ENCODE assay signal across 20 cellular contexts in genomic region chr10:72622271-72622670, GRCh38. TPM values are rescaled to one million over a fixed set of nuclear protein-coding genes. Genes with fewer than 3 reads are reported as not detected.
DNase-seq lines count a peak whose midpoint lies in the region; ATAC-seq, FAIRE-seq and TF ChIP-seq lines count a peak whose summit lies in the region.
"Had no signal": no experiment of that assay in that cellular context is flagged by ENCODE, and none has a peak within 500 bp of the region (broad histone marks: within the 10 kb centered on the region; RNA-seq: fewer than 3 reads in every experiment).

No MANE protein-coding gene starts in this region.

- H3K4me1 ChIP-seq in GM23338 (ENCODE audit: insufficient read depth) (peaks cover 10% of the 10 kb centered on the region; the same call in 1 of the 2 replicates), IMR-90 (ENCODE audit: control insufficient read depth, insufficient read depth, low read length) (peaks cover 5% of the 10 kb centered on the region), astrocyte (ENCODE audit: insufficient read depth, low read length) (peaks cover 6% of the 10 kb centered on the region), HAP-1 (peaks cover 12% of the 10 kb centered on the region)

- no peaks in the 10 kb centered on the region for H3K9me2 ChIP-seq in GM23338 (ENCODE audit: insufficient read depth)

- H2AK5ac ChIP-seq in IMR-90 (ENCODE audit: low read depth, low read length): no peak overlapping the region

- H3K27ac Mint-ChIP-seq in GM23338 (peak overlapping the region; percentile 40; the same call in 1 of the 2 replicates), astrocyte (ENCODE audit: unreplicated experiment) (no peak overlapping the region)
- H3K27ac Mint-ChIP-seq: B cell, HFFc6 had no signal

- in situ Hi-C loops in IMR-90 (cut with MboI; ENCODE audit: low sequenced_read_pairs) (no loop called here), HAP-1 (cut with MboI; ENCODE audit: low sequenced_read_pairs) (no loop called here)

- H3K36me3 ChIP-seq in GM23338 (ENCODE audit: insufficient read depth) (no peaks in the 10 kb centered on the region), IMR-90 (ENCODE audit: control insufficient read depth, insufficient read depth, low read length) (no peaks in the 10 kb centered on the region), astrocyte (ENCODE audit: insufficient read depth, low read length) (no peaks in the 10 kb centered on the region), HAP-1 (replicated peaks) (no peaks in the 10 kb centered on the region)

- H3F3A ChIP-seq in GM23338 (replicated peaks; ENCODE audit: low read depth): no peaks in the 10 kb centered on the region

- H3K9me1 ChIP-seq in IMR-90 (ENCODE audit: insufficient read depth, low read length): peaks cover 4% of the 10 kb centered on the region

- no peak overlapping the region for H3K18ac ChIP-seq in IMR-90 (ENCODE audit: low read depth, low read length)

- BruUV-seq in IMR-90 (replicated peaks; lab: Mats Ljungman, UMichigan): no TSS peak

- H3K4me3 ChIP-seq in GM23338 (no peak overlapping the region), IMR-90 (ENCODE audit: insufficient read depth, low read depth, low read length) (no peak overlapping the region), astrocyte (ENCODE audit: insufficient read depth, low read depth, low read length) (no peak overlapping the region), HAP-1 (no peak overlapping the region)
- H3K4me3 ChIP-seq: BLaER1 treated with 17β-estradiol and CSF1 and Interleukin-3, amounts not matched to agents 10 nM and 100 nM had no signal

- H3K27me3 ChIP-seq in GM23338 (ENCODE audit: insufficient read depth): no peaks in the 10 kb centered on the region
- H3K27me3 ChIP-seq in IMR-90 (ENCODE audit: control insufficient read depth, insufficient read depth, low read length): no peaks in the 10 kb centered on the region
- no peaks in the 10 kb centered on the region for H3K27me3 ChIP-seq in astrocyte (ENCODE audit: insufficient read depth, low read length)
- no peaks in the 10 kb centered on the region for H3K27me3 ChIP-seq in HAP-1 (ENCODE audit: low read depth)
- H3K27me3 ChIP-seq: BLaER1 treated with 17β-estradiol and CSF1 and Interleukin-3, amounts not matched to agents 10 nM and 100 nM had no signal

- dilution Hi-C loops in IMR-90 (cut with HindIII; ENCODE audit: low sequenced_read_pairs, unreplicated experiment): no loop called here

- peaks cover 2% of the 10 kb centered on the region; the same call in 2 of the 3 replicates for H3K4me1 Mint-ChIP-seq in GM23338
- peaks cover 5% of the 10 kb centered on the region for H3K4me1 Mint-ChIP-seq in astrocyte (ENCODE audit: low read depth, unreplicated experiment)

- TF ChIP-seq POLR2A in IMR-90 (IDR thresholded peaks at IDR 0.05; ENCODE audit: low read depth, low read length) (no peak), erythroblast (IDR thresholded peaks at IDR 0.05; ENCODE audit: low read length) (no peak)

- H3K9me3 Mint-ChIP-seq in GM23338: no peaks in the 10 kb centered on the region
- H3K9me3 Mint-ChIP-seq in astrocyte (ENCODE audit: unreplicated experiment): no peaks in the 10 kb centered on the region
- H3K9me3 Mint-ChIP-seq: HFFc6 had no signal

- H3K56ac ChIP-seq in IMR-90 (ENCODE audit: extremely low read depth, insufficient read depth, low read length): no peak overlapping the region

- POLR2A ChIA-PET in IMR-90 (lab: Charles Lee; ENCODE audit: unreplicated experiment): no interaction called here

- no CpG with 5 or more reads among the region's 1 CpG for WGBS in IMR-90 (ENCODE audit: extremely low coverage in 2 of 2, insufficient read length in 1 of 2), 2 experiments

- no peak overlapping the region for H4K8ac ChIP-seq in IMR-90 (ENCODE audit: low read depth in 2 of 2, low read length in 2 of 2)

- CTCF ChIA-PET in IMR-90 (lab: Yijun Ruan, JAX): no interaction called here

- FAIRE-seq in astrocyte (lab: Jason Lieb, UNC): no peak
- FAIRE-seq: D721Med, GM12892, GM18507, H1, HepG2 had no signal

- no peak overlapping the region for H2BK120ac ChIP-seq in IMR-90 (ENCODE audit: low read depth, low read length)

- H3K9ac ChIP-seq in IMR-90 (ENCODE audit: low read depth, low read length): no peak overlapping the region
- H3K9ac ChIP-seq in astrocyte (ENCODE audit: low read length): no peak overlapping the region
- H3K9ac ChIP-seq: BLaER1 treated with 17β-estradiol and CSF1 and Interleukin-3, amounts not matched to agents 10 nM and 100 nM had no signal

- H3K4me2 ChIP-seq in GM23338 (no peak overlapping the region), IMR-90 (ENCODE audit: low read depth, low read length) (no peak overlapping the region), astrocyte (ENCODE audit: low read length) (no peak overlapping the region)
- H3K4me2 ChIP-seq: BLaER1 treated with 17β-estradiol and CSF1 and Interleukin-3, amounts not matched to agents 10 nM and 100 nM had no signal

- H3K9me3 ChIP-seq in IMR-90 (ENCODE audit: control insufficient read depth, insufficient read depth, low read length) (no peaks in the 10 kb centered on the region), astrocyte (ENCODE audit: insufficient read depth, low read depth, low read length) (no peaks in the 10 kb centered on the region), HAP-1 (no peaks in the 10 kb centered on the region)
- H3K9me3 ChIP-seq: Caco-2 had no signal

- no peak overlapping the region for H2AFZ ChIP-seq in GM23338
- no peak overlapping the region for H2AFZ ChIP-seq in IMR-90 (replicated peaks; ENCODE audit: low read length, poor library complexity)
- no peak overlapping the region for H2AFZ ChIP-seq in astrocyte (ENCODE audit: low read depth, low read length)

- TF ChIP-seq CTCF in GM23338 (conservative IDR thresholded peaks at IDR 0.05; ENCODE audit: low read depth in 2 of 2): no peak
- no peak for TF ChIP-seq CTCF in IMR-90 (conservative IDR thresholded peaks at IDR 0.05; ENCODE audit: low read depth, low read length)
- TF ChIP-seq CTCF in astrocyte (IDR thresholded peaks at IDR 0.05; ENCODE audit: insufficient read depth, low read depth, low read length): no peak

- ATAC-seq in GM23338: no peak
- no peak for ATAC-seq in IMR-90 (ENCODE audit: low read depth)
- no peak for ATAC-seq in GM18858 (IDR thresholded peaks at IDR 0.05; ENCODE audit: unreplicated experiment)
- ATAC-seq: HepG2 had no signal

- H4K91ac ChIP-seq in IMR-90 (ENCODE audit: insufficient read depth, low read depth, low read length): no peak overlapping the region

- peak overlapping the region; percentile 73 for H3K14ac ChIP-seq in IMR-90 (replicated peaks; ENCODE audit: low read depth, low read length)

- peak overlapping the region; percentile 40; the same call in 1 of the 2 replicates for H3K27ac ChIP-seq in GM23338 (ENCODE audit: low read depth)
- no peak overlapping the region for H3K27ac ChIP-seq in IMR-90 (ENCODE audit: insufficient read depth, low read length)
- no peak overlapping the region for H3K27ac ChIP-seq in astrocyte (ENCODE audit: low read depth, low read length)
- H3K27ac ChIP-seq: BLaER1 treated with 17β-estradiol and CSF1 and Interleukin-3, amounts not matched to agents 10 nM and 100 nM had no signal

- H2BK20ac ChIP-seq in IMR-90 (ENCODE audit: low read depth, low read length): no peak overlapping the region

- H3K4me3 Mint-ChIP-seq in GM23338 (no peak overlapping the region), astrocyte (ENCODE audit: unreplicated experiment) (no peak overlapping the region)
- H3K4me3 Mint-ChIP-seq: B cell, HFFc6 had no signal

- no peak overlapping the region for H2AK9ac ChIP-seq in IMR-90 (replicated peaks; ENCODE audit: low read depth, low read length, poor library complexity)

- peak; percentile 29 for DNase-seq in GM23338 (ENCODE audit: low spot score)
- no peak for DNase-seq in IMR-90
- DNase-seq in astrocyte (ENCODE audit: low read depth): peak; percentile 33
- peak; percentile 53 for DNase-seq in myocyte (ENCODE audit: low read depth)
- no peak for DNase-seq in erythroblast (lab: John Stamatoyannopoulos, UW)
- DNase-seq in NCI-H2171 treated with DMSO at 0.1 percent for 48 hours (lab: John Stamatoyannopoulos, UW): no peak
- DNase-seq in HAP-1 (ENCODE audit: low spot score in 2 of 2): no peak
- DNase-seq: Caco-2, GDM1, HCEC 1CT, HFFc6, KG1 had no signal

- H3K23ac ChIP-seq in IMR-90 (ENCODE audit: low read depth, low read length): no peak overlapping the region; the same call in 1 of the 2 replicates

- H3K27me3 Mint-ChIP-seq in GM23338 (ENCODE audit: insufficient read depth, low read depth, poor library complexity) (peaks cover 5% of the 10 kb centered on the region), astrocyte (ENCODE audit: low read depth, unreplicated experiment) (no peaks in the 10 kb centered on the region)
- H3K27me3 Mint-ChIP-seq: B cell had no signal

- no peak overlapping the region for H4K5ac ChIP-seq in IMR-90 (ENCODE audit: low read depth, low read length)

- H3K36me3 Mint-ChIP-seq in GM23338 (ENCODE audit: low read depth) (no peaks in the 10 kb centered on the region; the same call in 2 of the 3 replicates), astrocyte (ENCODE audit: low read depth, unreplicated experiment) (peaks cover 2% of the 10 kb centered on the region)

- no peak overlapping the region for H2BK15ac ChIP-seq in IMR-90 (ENCODE audit: low read depth, low read length)

- H4K20me1 ChIP-seq in GM23338 (replicated peaks; ENCODE audit: insufficient read depth) (no peaks in the 10 kb centered on the region), IMR-90 (ENCODE audit: insufficient read depth, low read length) (peaks cover 8% of the 10 kb centered on the region; the same call in 1 of the 2 replicates), astrocyte (ENCODE audit: insufficient read depth, low read length) (peaks cover 8% of the 10 kb centered on the region)

- H2BK5ac ChIP-seq in IMR-90 (ENCODE audit: low read depth, low read length, poor library complexity, severe bottlenecking): no peak overlapping the region

- intact Hi-C loops in IMR-90 (cut with micrococcal nuclease): no loop called here

- no peak for TF ChIP-seq RAD21 in IMR-90 (IDR thresholded peaks at IDR 0.05; ENCODE audit: low read length)

- H3K79me2 ChIP-seq in GM23338 (replicated peaks; ENCODE audit: insufficient read depth): peaks cover 69% of the 10 kb centered on the region
- peaks cover 56% of the 10 kb centered on the region for H3K79me2 ChIP-seq in astrocyte (ENCODE audit: insufficient read depth, low read length)

- H3K4ac ChIP-seq in IMR-90 (ENCODE audit: low read depth, low read length): peak overlapping the region; percentile 58; the same call in 1 of the 2 replicates

- H3K79me1 ChIP-seq in IMR-90 (ENCODE audit: low read depth in 1 of 2, low read length in 2 of 2): peaks cover 22 to 56% of the 10 kb centered on the region in 2 experiments

TF ChIP-seq in GM23338, 12 proteins besides CTCF, POLR2A, EP300 and RAD21 (continues in another document):
- no peak for TF ChIP-seq POLR2AphosphoS5 (IDR thresholded peaks at IDR 0.05; ENCODE audit: low read depth)

RNA-seq across cellular contexts. Expression of gene MICU1, which starts 3.6 kb away (rescaled TPM):
- total RNA-seq in GM23338 (2014; rRNA removed; shearing (Covaris generic)): 27.5 and 41.6 TPM in 2 replicates
- 52.3 and 55.7 TPM in 2 replicates for polyA plus RNA-seq in GM23338 (2016; fragmentation: Nextera tagmentation; extraction: Ambion mirVana)
- 43.6 and 45.0 TPM in 2 replicates for total RNA-seq in IMR-90 (2012; rRNA removed)
- polyA plus RNA-seq in IMR-90 (2012; rRNA removed): 43.3 and 44.7 TPM in 2 replicates
- 28.1 and 53.8 TPM in 2 replicates for polyA plus RNA-seq in IMR-90 (2012; cell fraction: cytosol; rRNA removed)
- 10.1 and 22.7 TPM in 2 replicates for polyA plus RNA-seq in IMR-90 (2012; cell fraction: nucleus; rRNA removed; ENCODE audit: low replicate concordance)
- 28.7 and 31.3 TPM in 2 replicates for total RNA-seq in astrocyte
- 129 and 192 TPM in 2 replicates for total RNA-seq in myocyte
- 102 TPM for polyA plus RNA-seq in myocyte (2012)

Comparison
In these comparisons a context has a peak if more than half of its experiments do, and no peak if none do; other contexts are left out.
1. DNase-seq: peak in GM23338 (single experiment), astrocyte (single experiment) and myocyte (single experiment); none in IMR-90 (single experiment), erythroblast (0 of 2), NCI-H2171 treated with DMSO at 0.1 percent for 48 hours (single experiment) and HAP-1 (0 of 2).